In genomic region chr1:86527306-86527705, GRCh38 we compare ENCODE assay signal across 24 cellular contexts. TPM values are rescaled to one million over a fixed set of nuclear protein-coding genes. Genes with fewer than 3 reads are reported as not detected.
A peak's percentile ranks its signal among the peaks of the same experiment; 100 is the strongest.
DNase-seq lines count a peak whose midpoint lies in the region; ATAC-seq and TF ChIP-seq lines count a peak whose summit lies in the region.
"Had no signal": no experiment of that assay in that cellular context is flagged by ENCODE, and none has a peak within 500 bp of the region (broad histone marks: within the 10 kb centered on the region; RNA-seq: fewer than 3 reads in every experiment).

No MANE protein-coding gene starts in this region.

- H3K4me1 Mint-ChIP-seq in Calu3 (ENCODE audit: low read depth, unreplicated experiment): peaks cover 18% of the 10 kb centered on the region
- H3K4me1 Mint-ChIP-seq in activated CD4-positive, alpha-beta T cell treated with anti-CD3 and anti-CD28 coated beads for 36 hours: no peaks in the 10 kb centered on the region
- H3K4me1 Mint-ChIP-seq in activated T-helper 2 cell treated with anti-CD3 and anti-CD28 coated beads, Interferon-gamma antibody, Interleukin-2, Interleukin-4, amounts not matched to agents 10 μg/mL and 5 μg/mL and 100 μg/mL, durations not matched to agents 14 hours and 24 hours and 36 hours (ENCODE audit: low read depth): no peaks in the 10 kb centered on the region
- H3K4me1 Mint-ChIP-seq: CD4-positive, alpha-beta memory T cell had no signal

- H3K27ac Mint-ChIP-seq in Calu3 (ENCODE audit: unreplicated experiment): peak overlapping the region; percentile 73
- H3K27ac Mint-ChIP-seq in activated CD4-positive, alpha-beta T cell treated with anti-CD3 and anti-CD28 coated beads for 36 hours: no peak overlapping the region
- no peak overlapping the region for H3K27ac Mint-ChIP-seq in activated T-helper 2 cell treated with anti-CD3 and anti-CD28 coated beads, Interferon-gamma antibody, Interleukin-2, Interleukin-4, amounts not matched to agents 10 μg/mL and 5 μg/mL and 100 μg/mL, durations not matched to agents 14 hours and 24 hours and 36 hours
- H3K27ac Mint-ChIP-seq: CD4-positive, alpha-beta memory T cell had no signal

- H3K36me3 Mint-ChIP-seq in Calu3 (ENCODE audit: insufficient read depth, unreplicated experiment): no peaks in the 10 kb centered on the region
- no peaks in the 10 kb centered on the region for H3K36me3 Mint-ChIP-seq in activated CD4-positive, alpha-beta T cell treated with anti-CD3 and anti-CD28 coated beads for 36 hours (ENCODE audit: low read depth)
- no peaks in the 10 kb centered on the region for H3K36me3 Mint-ChIP-seq in activated T-helper 2 cell treated with anti-CD3 and anti-CD28 coated beads, Interferon-gamma antibody, Interleukin-2, Interleukin-4, amounts not matched to agents 10 μg/mL and 5 μg/mL and 100 μg/mL, durations not matched to agents 14 hours and 24 hours and 36 hours (ENCODE audit: low read depth)
- H3K36me3 Mint-ChIP-seq: CD4-positive, alpha-beta memory T cell had no signal

- H3K9me3 ChIP-seq in colonic mucosa (no peaks in the 10 kb centered on the region), esophagus squamous epithelium (no peaks in the 10 kb centered on the region)
- H3K9me3 ChIP-seq: Caco-2 had no signal

- TF ChIP-seq POLR2A in esophagus squamous epithelium (IDR thresholded peaks at IDR 0.05): no peak

- intact Hi-C loops in Calu3 (cut with micrococcal nuclease; ENCODE audit: unreplicated experiment): no loop called here
- intact Hi-C loops in colonic mucosa (cut with DNase I): no loop called here
- intact Hi-C loops in esophagus squamous epithelium (cut with DNase I): no loop called here
- intact Hi-C loops in activated CD4-positive, alpha-beta T cell treated with anti-CD3 and anti-CD28 coated beads for 36 hours (cut with DNase I, micrococcal nuclease): no loop called here
- intact Hi-C loops in activated T-helper 2 cell treated with anti-CD3 and anti-CD28 coated beads, Interferon-gamma antibody, Interleukin-2, Interleukin-4, amounts not matched to agents 10 μg/mL and 5 μg/mL and 100 μg/mL, durations not matched to agents 14 hours and 24 hours and 36 hours (cut with micrococcal nuclease): no loop called here

- H3K27me3 Mint-ChIP-seq in Calu3 (ENCODE audit: unreplicated experiment): no peaks in the 10 kb centered on the region
- H3K27me3 Mint-ChIP-seq in activated CD4-positive, alpha-beta T cell treated with anti-CD3 and anti-CD28 coated beads for 36 hours: peaks cover 3% of the 10 kb centered on the region
- no peaks in the 10 kb centered on the region for H3K27me3 Mint-ChIP-seq in activated T-helper 2 cell treated with anti-CD3 and anti-CD28 coated beads, Interferon-gamma antibody, Interleukin-2, Interleukin-4, amounts not matched to agents 10 μg/mL and 5 μg/mL and 100 μg/mL, durations not matched to agents 14 hours and 24 hours and 36 hours (ENCODE audit: low read depth)

- H3K36me3 ChIP-seq in colonic mucosa (no peaks in the 10 kb centered on the region), esophagus squamous epithelium (no peaks in the 10 kb centered on the region)
- H3K36me3 ChIP-seq: BLaER1 treated with 17β-estradiol and CSF1 and Interleukin-3, amounts not matched to agents 10 nM and 100 nM had no signal

- TF ChIP-seq CTCF in Calu3 (IDR thresholded peaks at IDR 0.05; ENCODE audit: unreplicated experiment): no peak
- TF ChIP-seq CTCF in colonic mucosa (IDR thresholded peaks at IDR 0.05): no peak
- TF ChIP-seq CTCF in esophagus squamous epithelium (IDR thresholded peaks at IDR 0.05): no peak

- H3K9ac ChIP-seq in colonic mucosa (ENCODE audit: low read depth in 2 of 2, low read length in 2 of 2): no peak overlapping the region
- H3K9ac ChIP-seq: BLaER1 treated with 17β-estradiol and CSF1 and Interleukin-3, amounts not matched to agents 10 nM and 100 nM; KMS-11 had no signal

- DNase-seq in Calu3: no peak
- no peak for DNase-seq in colonic mucosa
- no peak for DNase-seq in esophagus squamous epithelium (lab: John Stamatoyannopoulos, UW)
- peak; percentile 85 for DNase-seq in pulmonary artery endothelial cell (ENCODE audit: low read depth, low spot score)
- DNase-seq in activated CD4-positive, alpha-beta T cell treated with anti-CD3 and anti-CD28 coated beads for 36 hours: no peak
- no peak for DNase-seq in activated T-helper 2 cell treated with anti-CD3 and anti-CD28 coated beads, Interferon-gamma antibody, Interleukin-2, Interleukin-4, amounts not matched to agents 10 μg/mL and 5 μg/mL and 100 μg/mL, durations not matched to agents 14 hours and 24 hours and 36 hours (ENCODE audit: low spot score)
- DNase-seq in NCI-H2081 treated with DMSO at 0.1 percent for 48 hours (lab: John Stamatoyannopoulos, UW): no peak
- DNase-seq: 8988T; Caco-2; CD4-positive, alpha-beta memory T cell; DND-41; GOT3; HCEC 1CT; IMR-90; MV-4-11; NCI-H1105 treated with DMSO at 0.1 percent for 48 hours; NCI-H446; NCI-H526; PC-3; RPMI8226; SHP77 had no signal

- H3K9me3 Mint-ChIP-seq in Calu3 (ENCODE audit: low read depth, unreplicated experiment): peaks cover 5% of the 10 kb centered on the region
- no peaks in the 10 kb centered on the region for H3K9me3 Mint-ChIP-seq in activated CD4-positive, alpha-beta T cell treated with anti-CD3 and anti-CD28 coated beads for 36 hours (ENCODE audit: low read depth)
- no peaks in the 10 kb centered on the region for H3K9me3 Mint-ChIP-seq in activated T-helper 2 cell treated with anti-CD3 and anti-CD28 coated beads, Interferon-gamma antibody, Interleukin-2, Interleukin-4, amounts not matched to agents 10 μg/mL and 5 μg/mL and 100 μg/mL, durations not matched to agents 14 hours and 24 hours and 36 hours

- H3K27me3 ChIP-seq in colonic mucosa: no peaks in the 10 kb centered on the region
- no peaks in the 10 kb centered on the region for H3K27me3 ChIP-seq in esophagus squamous epithelium
- H3K27me3 ChIP-seq: BLaER1 treated with 17β-estradiol and CSF1 and Interleukin-3, amounts not matched to agents 10 nM and 100 nM had no signal

- POLR2A ChIA-PET in activated CD4-positive, alpha-beta T cell treated with anti-CD3 and anti-CD28 coated beads for 36 hours (lab: Charles Lee): no interaction called here

- no TSS peak for BruUV-seq in Calu3 (replicated peaks; lab: Mats Ljungman, UMichigan)

- peak overlapping the region; percentile 78 for H3K27ac ChIP-seq in colonic mucosa
- peak overlapping the region; percentile 34 to 80 (median 67) for H3K27ac ChIP-seq in esophagus squamous epithelium
- H3K27ac ChIP-seq: BLaER1 treated with 17β-estradiol and CSF1 and Interleukin-3, amounts not matched to agents 10 nM and 100 nM; KMS-11 had no signal

- WGBS in esophagus squamous epithelium, 2 donors: 55 to 60% methylated on average over 4 of the region's 4 CpGs

- no peak overlapping the region for H3K4me3 ChIP-seq in colonic mucosa
- H3K4me3 ChIP-seq in esophagus squamous epithelium: no peak overlapping the region
- H3K4me3 ChIP-seq: BLaER1 treated with 17β-estradiol and CSF1 and Interleukin-3, amounts not matched to agents 10 nM and 100 nM had no signal

- no peak for ATAC-seq in HG03196 (IDR thresholded peaks at IDR 0.05; ENCODE audit: unreplicated experiment)
- no peak for ATAC-seq in activated CD4-positive, alpha-beta T cell treated with anti-CD3 and anti-CD28 coated beads for 36 hours
- ATAC-seq: PC-3 had no signal

- CTCF ChIA-PET in Calu3 (lab: Charles Lee): interaction anchor here (1.2 kb wide), 1 partner anchor 12 kb away, joined by 3 read pairs; no protein-coding TSS in a partner anchor
- CTCF ChIA-PET in activated CD4-positive, alpha-beta T cell treated with anti-CD3 and anti-CD28 coated beads for 36 hours (lab: Charles Lee): interaction anchor here (1.6 kb wide), 1 partner anchor 147 kb away, joined by 4 read pairs; no protein-coding TSS in a partner anchor

- H3K4me1 ChIP-seq in colonic mucosa: no peaks in the 10 kb centered on the region
- peaks cover 0 to 42% (median 0%) of the 10 kb centered on the region in 3 donors for H3K4me1 ChIP-seq in esophagus squamous epithelium
- H3K4me1 ChIP-seq: BLaER1 treated with 17β-estradiol and CSF1 and Interleukin-3, amounts not matched to agents 10 nM and 100 nM had no signal

- H3K4me3 Mint-ChIP-seq in Calu3 (ENCODE audit: low read depth, unreplicated experiment): no peak overlapping the region
- H3K4me3 Mint-ChIP-seq in activated CD4-positive, alpha-beta T cell treated with anti-CD3 and anti-CD28 coated beads for 36 hours: no peak overlapping the region
- H3K4me3 Mint-ChIP-seq in activated T-helper 2 cell treated with anti-CD3 and anti-CD28 coated beads, Interferon-gamma antibody, Interleukin-2, Interleukin-4, amounts not matched to agents 10 μg/mL and 5 μg/mL and 100 μg/mL, durations not matched to agents 14 hours and 24 hours and 36 hours (ENCODE audit: low read depth): no peak overlapping the region
- H3K4me3 Mint-ChIP-seq: CD4-positive, alpha-beta memory T cell had no signal

RNA-seq across cellular contexts. Expression of gene CLCA4, which starts 19.6 kb away (rescaled TPM):
- not detected in 2 replicates for total RNA-seq in Calu3 (2022)
- 100 to 1,000 TPM; 194 to 426 TPM for total RNA-seq in colonic mucosa
- 100 to 1,000 TPM; 135 to 639 (median 439) TPM for total RNA-seq in esophagus squamous epithelium
- total RNA-seq in pulmonary artery endothelial cell: under 0.01 TPM in 1 of 2 replicates, not detected in the other
- not detected for total RNA-seq in activated CD4-positive, alpha-beta T cell treated with anti-CD3 and anti-CD28 coated beads for 36 hours
- total RNA-seq in activated T-helper 2 cell treated with anti-CD3 and anti-CD28 coated beads, Interferon-gamma antibody, Interleukin-2, Interleukin-4, amounts not matched to agents 10 μg/mL and 5 μg/mL and 100 μg/mL, durations not matched to agents 14 hours and 24 hours and 36 hours: not detected in 2 replicates
- total RNA-seq: Caco-2; CD4-positive, alpha-beta memory T cell; IMR-90; PC-3 had no signal

RNA-seq across cellular contexts. Expression of gene CLCA1, which starts 58.6 kb away (rescaled TPM):
- total RNA-seq in Calu3 (2022): not detected in 2 replicates
- 1,000 to 10,000 TPM in 1 of 2 donors, 100 to 1,000 TPM in 1; 938 to 1,116 TPM for total RNA-seq in colonic mucosa
- not detected for total RNA-seq in esophagus squamous epithelium
- not detected in 2 replicates for total RNA-seq in pulmonary artery endothelial cell
- total RNA-seq in activated CD4-positive, alpha-beta T cell treated with anti-CD3 and anti-CD28 coated beads for 36 hours: not detected
- total RNA-seq in activated T-helper 2 cell treated with anti-CD3 and anti-CD28 coated beads, Interferon-gamma antibody, Interleukin-2, Interleukin-4, amounts not matched to agents 10 μg/mL and 5 μg/mL and 100 μg/mL, durations not matched to agents 14 hours and 24 hours and 36 hours: not detected in 2 replicates
- total RNA-seq: Caco-2; CD4-positive, alpha-beta memory T cell; IMR-90; PC-3 had no signal

Comparison
In these comparisons a context has a peak if more than half of its experiments do, and no peak if none do; other contexts are left out.
1. RNA of gene CLCA4, which starts 19.6 kb away (total RNA-seq): 135 to 639 TPM in esophagus squamous epithelium and 194 to 426 TPM in colonic mucosa; not detected in Calu3, under 0.01 TPM in pulmonary artery endothelial cell, not detected in activated CD4-positive, alpha-beta T cell treated with anti-CD3 and anti-CD28 coated beads for 36 hours and not detected in activated T-helper 2 cell treated with anti-CD3 and anti-CD28 coated beads, Interferon-gamma antibody, Interleukin-2, Interleukin-4, amounts not matched to agents 10 μg/mL and 5 μg/mL and 100 μg/mL, durations not matched to agents 14 hours and 24 hours and 36 hours; every median in the first group is over 100 times any median in the second.
2. RNA of gene CLCA1, which starts 58.6 kb away (total RNA-seq): 938 to 1,116 TPM in colonic mucosa; not detected in Calu3, not detected in esophagus squamous epithelium, not detected in pulmonary artery endothelial cell, not detected in activated CD4-positive, alpha-beta T cell treated with anti-CD3 and anti-CD28 coated beads for 36 hours and not detected in activated T-helper 2 cell treated with anti-CD3 and anti-CD28 coated beads, Interferon-gamma antibody, Interleukin-2, Interleukin-4, amounts not matched to agents 10 μg/mL and 5 μg/mL and 100 μg/mL, durations not matched to agents 14 hours and 24 hours and 36 hours; every median in the first group is over 100 times any median in the second.